ENCODE assay signal across 31 cellular contexts in genomic region chr19:48988286-48988685, GRCh38. TPM values are rescaled to one million over a fixed set of nuclear protein-coding genes. Genes with fewer than 3 reads are reported as not detected.
DNase-seq lines count a peak whose midpoint lies in the region; ATAC-seq and TF ChIP-seq lines count a peak whose summit lies in the region.
"Had no signal": no experiment of that assay in that cellular context is flagged by ENCODE, and none has a peak within 500 bp of the region (broad histone marks: within the 10 kb centered on the region; RNA-seq: fewer than 3 reads in every experiment).

No MANE protein-coding gene starts in this region.

- peak overlapping the region; percentile 50 for H3K27ac Mint-ChIP-seq in activated CD4-positive, alpha-beta T cell treated with anti-CD3 and anti-CD28 coated beads, Interleukin-2, amount 10 ng/mL, durations not matched to agents 24 days and 14 days
- peak overlapping the region; percentile 85 for H3K27ac Mint-ChIP-seq in WTC11
- H3K27ac Mint-ChIP-seq in neural crest cell (ENCODE audit: unreplicated experiment): peak overlapping the region; percentile 25
- H3K27ac Mint-ChIP-seq: CD4-positive, alpha-beta T cell had no signal

- DNase-seq in activated CD4-positive, alpha-beta T cell treated with anti-CD3 and anti-CD28 coated beads, Interleukin-2, amount 10 ng/mL, durations not matched to agents 24 days and 14 days: no peak
- no peak for DNase-seq in activated CD4-positive, alpha-beta T cell treated with anti-CD3 and anti-CD28 coated beads for 1 hour
- DNase-seq in WTC11 (ENCODE audit: low spot score): no peak
- DNase-seq in neural crest cell (ENCODE audit: low read depth, low spot score): no peak
- DNase-seq in activated effector memory CD4-positive, alpha-beta T cell treated with Interleukin-2 at 50 U/mL for 16 hours: no peak
- no peak for DNase-seq in GM03348 (ENCODE audit: low spot score)
- DNase-seq in hypothalamus (lab: John Stamatoyannopoulos, UW): no peak
- DNase-seq: activated CD4-positive, alpha-beta T cell treated with anti-CD3 and anti-CD28 coated beads, Interleukin-2, amount 50 U/mL, for 48 hours; activated gamma-delta T cell; amniotic stem cell; brain microvascular endothelial cell; CD4-positive, alpha-beta T cell; DND-41; dorsolateral prefrontal cortex; Kasumi-1; naive thymus-derived CD8-positive, alpha-beta T cell; NCI-H1436; NCI-H2081 treated with DMSO at 0.1 percent for 48 hours; NCI-H345; Peyer's patch; SHP77 treated with DMSO at 0.1 percent for 48 hours; stimulated activated CD4-positive, alpha-beta T cell treated with anti-CD3 and anti-CD28 coated beads, Interleukin-4, amount 100 ng/mL, for 4 hours; T1000; upper lobe of right lung had no signal

- TF ChIP-seq CTCF in WTC11 (IDR thresholded peaks at IDR 0.05) (no peak), neural crest cell (conservative IDR thresholded peaks at IDR 0.05) (no peak)

- H3K9me3 ChIP-seq in BLaER1: no peaks in the 10 kb centered on the region
- H3K9me3 ChIP-seq: Peyer's patch, upper lobe of right lung had no signal

- no peak overlapping the region for H3K4me3 Mint-ChIP-seq in activated CD4-positive, alpha-beta T cell treated with anti-CD3 and anti-CD28 coated beads, Interleukin-2, amount 10 ng/mL, durations not matched to agents 24 days and 14 days
- H3K4me3 Mint-ChIP-seq in WTC11: no peak overlapping the region
- peak overlapping the region; percentile 7 for H3K4me3 Mint-ChIP-seq in neural crest cell
- H3K4me3 Mint-ChIP-seq: CD4-positive, alpha-beta T cell; naive thymus-derived CD8-positive, alpha-beta T cell had no signal

- POLR2A ChIA-PET in WTC11 (lab: Charles Lee): no interaction called here

- peaks cover 67% of the 10 kb centered on the region for H3K36me3 ChIP-seq in BLaER1

- intact Hi-C loops in activated CD4-positive, alpha-beta T cell treated with anti-CD3 and anti-CD28 coated beads, Interleukin-2, amount 10 ng/mL, durations not matched to agents 24 days and 14 days (cut with micrococcal nuclease): no loop called here

- H3K27ac ChIP-seq in BLaER1: peak overlapping the region; percentile 86; the same call in 1 of the 2 replicates
- H3K27ac ChIP-seq: brain microvascular endothelial cell, dorsolateral prefrontal cortex, Peyer's patch, upper lobe of right lung had no signal

- H3K36me3 Mint-ChIP-seq in activated CD4-positive, alpha-beta T cell treated with anti-CD3 and anti-CD28 coated beads, Interleukin-2, amount 10 ng/mL, durations not matched to agents 24 days and 14 days (ENCODE audit: low read depth): peaks cover 36% of the 10 kb centered on the region
- H3K36me3 Mint-ChIP-seq in WTC11: peaks cover 32% of the 10 kb centered on the region
- peaks cover 7% of the 10 kb centered on the region for H3K36me3 Mint-ChIP-seq in neural crest cell (ENCODE audit: low read depth)

- no peak for ATAC-seq in WTC11
- ATAC-seq: HCT116; HepG2; naive thymus-derived CD8-positive, alpha-beta T cell; upper lobe of right lung had no signal

- H3K4me2 ChIP-seq in BLaER1: no peak overlapping the region

- peak overlapping the region; percentile 93; the same call in 1 of the 2 replicates for H3K9ac ChIP-seq in BLaER1

- H3K9me3 Mint-ChIP-seq in activated CD4-positive, alpha-beta T cell treated with anti-CD3 and anti-CD28 coated beads, Interleukin-2, amount 10 ng/mL, durations not matched to agents 24 days and 14 days: no peaks in the 10 kb centered on the region
- H3K9me3 Mint-ChIP-seq in WTC11 (no peaks in the 10 kb centered on the region), neural crest cell (no peaks in the 10 kb centered on the region)
- H3K9me3 Mint-ChIP-seq: CD4-positive, alpha-beta T cell; naive thymus-derived CD8-positive, alpha-beta T cell had no signal

- H3K27me3 Mint-ChIP-seq in activated CD4-positive, alpha-beta T cell treated with anti-CD3 and anti-CD28 coated beads, Interleukin-2, amount 10 ng/mL, durations not matched to agents 24 days and 14 days: no peaks in the 10 kb centered on the region
- H3K27me3 Mint-ChIP-seq in WTC11 (ENCODE audit: low read depth): no peaks in the 10 kb centered on the region
- H3K27me3 Mint-ChIP-seq in neural crest cell (ENCODE audit: low read depth): no peaks in the 10 kb centered on the region
- H3K27me3 Mint-ChIP-seq: CD4-positive, alpha-beta T cell; naive thymus-derived CD8-positive, alpha-beta T cell had no signal

- peaks cover 21% of the 10 kb centered on the region for H3K4me1 Mint-ChIP-seq in activated CD4-positive, alpha-beta T cell treated with anti-CD3 and anti-CD28 coated beads, Interleukin-2, amount 10 ng/mL, durations not matched to agents 24 days and 14 days
- H3K4me1 Mint-ChIP-seq in WTC11: peaks cover 18% of the 10 kb centered on the region
- peaks cover 19% of the 10 kb centered on the region for H3K4me1 Mint-ChIP-seq in neural crest cell

- CTCF ChIA-PET in WTC11 (lab: Charles Lee): interaction anchor here (4.2 kb wide), 1 partner anchor 17 kb away, joined by 18 read pairs; no protein-coding TSS in a partner anchor

- H3K4me3 ChIP-seq in BLaER1: no peak overlapping the region
- H3K4me3 ChIP-seq: dorsolateral prefrontal cortex, lung, Peyer's patch, upper lobe of right lung had no signal

- H3K4me1 ChIP-seq in BLaER1: peaks cover 43% of the 10 kb centered on the region

- peaks cover 8% of the 10 kb centered on the region for H4K20me1 ChIP-seq in BLaER1

- no peaks in the 10 kb centered on the region for H3K27me3 ChIP-seq in BLaER1
- H3K27me3 ChIP-seq: brain microvascular endothelial cell, dorsolateral prefrontal cortex, Peyer's patch, upper lobe of right lung had no signal

TF ChIP-seq in WTC11, 78 proteins besides CTCF, POLR2A, EP300 and RAD21:
- TF ChIP-seq ZNF121 (CRISPR knock-in tag; IDR thresholded peaks at IDR 0.05) (peak; percentile 77; the same call in 1 of the 2 replicates), GTF2I (CRISPR knock-in tag; conservative IDR thresholded peaks at IDR 0.05) (no peak)

RNA-seq across cellular contexts. Expression of gene GYS1, which starts 4.8 kb away (rescaled TPM):
- total RNA-seq in activated CD4-positive, alpha-beta T cell treated with anti-CD3 and anti-CD28 coated beads, Interleukin-2, amount 10 ng/mL, durations not matched to agents 24 days and 14 days: 73.8 and 77.8 TPM in 2 replicates
- 45.9 to 52.0 TPM (median 46.1 TPM) in 3 replicates for total RNA-seq in WTC11 (2021)
- total RNA-seq in neural crest cell: 53.2 and 56.2 TPM in 2 replicates

RNA-seq across cellular contexts. Expression of gene RUVBL2, which starts 5.4 kb away (rescaled TPM):
- 190 and 195 TPM in 2 replicates for total RNA-seq in activated CD4-positive, alpha-beta T cell treated with anti-CD3 and anti-CD28 coated beads, Interleukin-2, amount 10 ng/mL, durations not matched to agents 24 days and 14 days
- total RNA-seq in WTC11 (2021) (168 to 178 TPM (median 169 TPM) in 3 replicates), neural crest cell (118 and 125 TPM in 2 replicates)

RNA-seq across cellular contexts. Expression of gene FTL, which starts 23.2 kb away (rescaled TPM):
- 696 and 697 TPM in 2 replicates for total RNA-seq in activated CD4-positive, alpha-beta T cell treated with anti-CD3 and anti-CD28 coated beads, Interleukin-2, amount 10 ng/mL, durations not matched to agents 24 days and 14 days
- total RNA-seq in WTC11 (2021) (1,061 to 1,225 TPM (median 1,202 TPM) in 3 replicates), neural crest cell (908 and 1,003 TPM in 2 replicates)

RNA-seq across cellular contexts. Expression of gene LHB, which starts 28.6 kb away (rescaled TPM):
- total RNA-seq in activated CD4-positive, alpha-beta T cell treated with anti-CD3 and anti-CD28 coated beads, Interleukin-2, amount 10 ng/mL, durations not matched to agents 24 days and 14 days: not detected in 2 replicates
- total RNA-seq in WTC11 (2021): 1.3 TPM in 1 of 3 replicates, not detected in the others
- not detected in 2 replicates for total RNA-seq in neural crest cell
- total RNA-seq: CD4-positive, alpha-beta T cell; chondrocyte; frontal cortex; HepG2; naive thymus-derived CD8-positive, alpha-beta T cell; osteoblast; upper lobe of right lung had no signal

RNA-seq across cellular contexts. Expression of gene BAX, which starts 33.6 kb away (rescaled TPM):
- 257 and 298 TPM in 2 replicates for total RNA-seq in activated CD4-positive, alpha-beta T cell treated with anti-CD3 and anti-CD28 coated beads, Interleukin-2, amount 10 ng/mL, durations not matched to agents 24 days and 14 days
- total RNA-seq in WTC11 (2021) (346 to 387 TPM (median 351 TPM) in 3 replicates), neural crest cell (150 and 171 TPM in 2 replicates)

Comparison
In these comparisons a context has a peak if more than half of its experiments do, and no peak if none do; other contexts are left out.
1. H3K27ac Mint-ChIP-seq: peak in every context shown above with its lines; median percentile 85 in WTC11; 50 in activated CD4-positive, alpha-beta T cell treated with anti-CD3 and anti-CD28 coated beads, Interleukin-2, amount 10 ng/mL, durations not matched to agents 24 days and 14 days; 25 in neural crest cell.